2 cellular contexts compared by ENCODE assay signal in the genomic region with DNA sequence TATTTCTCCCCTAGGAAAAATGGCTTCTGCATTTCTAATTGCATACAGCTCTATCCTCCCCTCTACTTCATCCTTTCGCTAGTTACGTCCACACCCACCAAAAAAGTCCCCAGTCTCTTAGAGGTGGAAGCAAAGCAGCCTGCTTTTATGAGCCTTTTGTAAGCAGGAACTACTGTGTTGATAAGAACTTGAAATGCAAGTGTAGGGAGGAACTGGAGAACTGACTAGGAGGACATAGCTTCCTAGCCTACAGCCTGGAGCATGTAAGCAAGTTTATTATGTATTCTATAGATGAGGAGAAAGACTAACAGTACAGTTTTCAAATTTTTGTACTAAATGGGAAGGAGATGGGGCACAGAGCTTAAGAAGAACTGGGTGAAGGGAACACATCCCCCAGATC.
TF ChIP-seq lines count a peak whose summit lies in the region.

No MANE protein-coding gene starts in this region.

TF ChIP-seq in SK-N-SH, 30 proteins besides CTCF, POLR2A, EP300 and RAD21 (continued from another document):
- TF ChIP-seq, protein P1, sequence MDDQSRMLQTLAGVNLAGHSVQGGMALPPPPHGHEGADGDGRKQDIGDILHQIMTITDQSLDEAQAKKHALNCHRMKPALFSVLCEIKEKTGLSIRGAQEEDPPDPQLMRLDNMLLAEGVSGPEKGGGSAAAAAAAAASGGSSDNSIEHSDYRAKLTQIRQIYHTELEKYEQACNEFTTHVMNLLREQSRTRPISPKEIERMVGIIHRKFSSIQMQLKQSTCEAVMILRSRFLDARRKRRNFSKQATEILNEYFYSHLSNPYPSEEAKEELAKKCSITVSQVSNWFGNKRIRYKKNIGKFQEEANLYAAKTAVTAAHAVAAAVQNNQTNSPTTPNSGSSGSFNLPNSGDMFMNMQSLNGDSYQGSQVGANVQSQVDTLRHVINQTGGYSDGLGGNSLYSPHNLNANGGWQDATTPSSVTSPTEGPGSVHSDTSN (IDR thresholded peaks at IDR 0.05) = no peak
- TF ChIP-seq, protein P2, sequence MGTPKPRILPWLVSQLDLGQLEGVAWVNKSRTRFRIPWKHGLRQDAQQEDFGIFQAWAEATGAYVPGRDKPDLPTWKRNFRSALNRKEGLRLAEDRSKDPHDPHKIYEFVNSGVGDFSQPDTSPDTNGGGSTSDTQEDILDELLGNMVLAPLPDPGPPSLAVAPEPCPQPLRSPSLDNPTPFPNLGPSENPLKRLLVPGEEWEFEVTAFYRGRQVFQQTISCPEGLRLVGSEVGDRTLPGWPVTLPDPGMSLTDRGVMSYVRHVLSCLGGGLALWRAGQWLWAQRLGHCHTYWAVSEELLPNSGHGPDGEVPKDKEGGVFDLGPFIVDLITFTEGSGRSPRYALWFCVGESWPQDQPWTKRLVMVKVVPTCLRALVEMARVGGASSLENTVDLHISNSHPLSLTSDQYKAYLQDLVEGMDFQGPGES (IDR thresholded peaks at IDR 0.05; ENCODE audit: low read depth, low read length) = no peak
- no peak for TF ChIP-seq RXRA (IDR thresholded peaks at IDR 0.05; ENCODE audit: borderline replicate concordance, low read depth)

TF ChIP-seq in SK-N-SH treated with all-trans-retinoic acid at 6 μM for 48 hours, 23 proteins besides CTCF, POLR2A, EP300 and RAD21 (continued from another document):
- TF ChIP-seq, protein P3, sequence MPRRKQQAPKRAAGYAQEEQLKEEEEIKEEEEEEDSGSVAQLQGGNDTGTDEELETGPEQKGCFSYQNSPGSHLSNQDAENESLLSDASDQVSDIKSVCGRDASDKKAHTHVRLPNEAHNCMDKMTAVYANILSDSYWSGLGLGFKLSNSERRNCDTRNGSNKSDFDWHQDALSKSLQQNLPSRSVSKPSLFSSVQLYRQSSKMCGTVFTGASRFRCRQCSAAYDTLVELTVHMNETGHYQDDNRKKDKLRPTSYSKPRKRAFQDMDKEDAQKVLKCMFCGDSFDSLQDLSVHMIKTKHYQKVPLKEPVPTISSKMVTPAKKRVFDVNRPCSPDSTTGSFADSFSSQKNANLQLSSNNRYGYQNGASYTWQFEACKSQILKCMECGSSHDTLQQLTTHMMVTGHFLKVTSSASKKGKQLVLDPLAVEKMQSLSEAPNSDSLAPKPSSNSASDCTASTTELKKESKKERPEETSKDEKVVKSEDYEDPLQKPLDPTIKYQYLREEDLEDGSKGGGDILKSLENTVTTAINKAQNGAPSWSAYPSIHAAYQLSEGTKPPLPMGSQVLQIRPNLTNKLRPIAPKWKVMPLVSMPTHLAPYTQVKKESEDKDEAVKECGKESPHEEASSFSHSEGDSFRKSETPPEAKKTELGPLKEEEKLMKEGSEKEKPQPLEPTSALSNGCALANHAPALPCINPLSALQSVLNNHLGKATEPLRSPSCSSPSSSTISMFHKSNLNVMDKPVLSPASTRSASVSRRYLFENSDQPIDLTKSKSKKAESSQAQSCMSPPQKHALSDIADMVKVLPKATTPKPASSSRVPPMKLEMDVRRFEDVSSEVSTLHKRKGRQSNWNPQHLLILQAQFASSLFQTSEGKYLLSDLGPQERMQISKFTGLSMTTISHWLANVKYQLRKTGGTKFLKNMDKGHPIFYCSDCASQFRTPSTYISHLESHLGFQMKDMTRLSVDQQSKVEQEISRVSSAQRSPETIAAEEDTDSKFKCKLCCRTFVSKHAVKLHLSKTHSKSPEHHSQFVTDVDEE (CRISPR knock-in tag; IDR thresholded peaks at IDR 0.05) = no peak
